ENCODE assay signal across 1 cellular context in genomic region chr12:89540586-89540985, GRCh38.
A peak's percentile ranks its signal among the peaks of the same experiment; 100 is the strongest.
TF ChIP-seq lines count a peak whose summit lies in the region.

No MANE protein-coding gene starts in this region.

TF ChIP-seq in K562, 482 proteins besides CTCF, POLR2A, EP300 and RAD21 (continued from another document and continues in another):
- TF ChIP-seq, protein P1, sequence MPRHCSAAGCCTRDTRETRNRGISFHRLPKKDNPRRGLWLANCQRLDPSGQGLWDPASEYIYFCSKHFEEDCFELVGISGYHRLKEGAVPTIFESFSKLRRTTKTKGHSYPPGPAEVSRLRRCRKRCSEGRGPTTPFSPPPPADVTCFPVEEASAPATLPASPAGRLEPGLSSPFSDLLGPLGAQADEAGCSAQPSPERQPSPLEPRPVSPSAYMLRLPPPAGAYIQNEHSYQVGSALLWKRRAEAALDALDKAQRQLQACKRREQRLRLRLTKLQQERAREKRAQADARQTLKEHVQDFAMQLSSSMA (CRISPR knock-in tag; IDR thresholded peaks at IDR 0.05): no peak
- TF ChIP-seq, protein P2, sequence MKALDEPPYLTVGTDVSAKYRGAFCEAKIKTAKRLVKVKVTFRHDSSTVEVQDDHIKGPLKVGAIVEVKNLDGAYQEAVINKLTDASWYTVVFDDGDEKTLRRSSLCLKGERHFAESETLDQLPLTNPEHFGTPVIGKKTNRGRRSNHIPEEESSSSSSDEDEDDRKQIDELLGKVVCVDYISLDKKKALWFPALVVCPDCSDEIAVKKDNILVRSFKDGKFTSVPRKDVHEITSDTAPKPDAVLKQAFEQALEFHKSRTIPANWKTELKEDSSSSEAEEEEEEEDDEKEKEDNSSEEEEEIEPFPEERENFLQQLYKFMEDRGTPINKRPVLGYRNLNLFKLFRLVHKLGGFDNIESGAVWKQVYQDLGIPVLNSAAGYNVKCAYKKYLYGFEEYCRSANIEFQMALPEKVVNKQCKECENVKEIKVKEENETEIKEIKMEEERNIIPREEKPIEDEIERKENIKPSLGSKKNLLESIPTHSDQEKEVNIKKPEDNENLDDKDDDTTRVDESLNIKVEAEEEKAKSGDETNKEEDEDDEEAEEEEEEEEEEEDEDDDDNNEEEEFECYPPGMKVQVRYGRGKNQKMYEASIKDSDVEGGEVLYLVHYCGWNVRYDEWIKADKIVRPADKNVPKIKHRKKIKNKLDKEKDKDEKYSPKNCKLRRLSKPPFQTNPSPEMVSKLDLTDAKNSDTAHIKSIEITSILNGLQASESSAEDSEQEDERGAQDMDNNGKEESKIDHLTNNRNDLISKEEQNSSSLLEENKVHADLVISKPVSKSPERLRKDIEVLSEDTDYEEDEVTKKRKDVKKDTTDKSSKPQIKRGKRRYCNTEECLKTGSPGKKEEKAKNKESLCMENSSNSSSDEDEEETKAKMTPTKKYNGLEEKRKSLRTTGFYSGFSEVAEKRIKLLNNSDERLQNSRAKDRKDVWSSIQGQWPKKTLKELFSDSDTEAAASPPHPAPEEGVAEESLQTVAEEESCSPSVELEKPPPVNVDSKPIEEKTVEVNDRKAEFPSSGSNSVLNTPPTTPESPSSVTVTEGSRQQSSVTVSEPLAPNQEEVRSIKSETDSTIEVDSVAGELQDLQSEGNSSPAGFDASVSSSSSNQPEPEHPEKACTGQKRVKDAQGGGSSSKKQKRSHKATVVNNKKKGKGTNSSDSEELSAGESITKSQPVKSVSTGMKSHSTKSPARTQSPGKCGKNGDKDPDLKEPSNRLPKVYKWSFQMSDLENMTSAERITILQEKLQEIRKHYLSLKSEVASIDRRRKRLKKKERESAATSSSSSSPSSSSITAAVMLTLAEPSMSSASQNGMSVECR (CRISPR knock-in tag; IDR thresholded peaks at IDR 0.05): no peak
- peak in 1 of 2 experiments; percentile 66; a peak in 2 of 4 replicates for TF ChIP-seq MNT (conservative IDR thresholded peaks at IDR 0.05)
- TF ChIP-seq ZNF668 (CRISPR knock-in tag; IDR thresholded peaks at IDR 0.05): no peak
- no peak for TF ChIP-seq ZHX1 (conservative IDR thresholded peaks at IDR 0.05; ENCODE audit: low read length)
- TF ChIP-seq, protein P3, sequence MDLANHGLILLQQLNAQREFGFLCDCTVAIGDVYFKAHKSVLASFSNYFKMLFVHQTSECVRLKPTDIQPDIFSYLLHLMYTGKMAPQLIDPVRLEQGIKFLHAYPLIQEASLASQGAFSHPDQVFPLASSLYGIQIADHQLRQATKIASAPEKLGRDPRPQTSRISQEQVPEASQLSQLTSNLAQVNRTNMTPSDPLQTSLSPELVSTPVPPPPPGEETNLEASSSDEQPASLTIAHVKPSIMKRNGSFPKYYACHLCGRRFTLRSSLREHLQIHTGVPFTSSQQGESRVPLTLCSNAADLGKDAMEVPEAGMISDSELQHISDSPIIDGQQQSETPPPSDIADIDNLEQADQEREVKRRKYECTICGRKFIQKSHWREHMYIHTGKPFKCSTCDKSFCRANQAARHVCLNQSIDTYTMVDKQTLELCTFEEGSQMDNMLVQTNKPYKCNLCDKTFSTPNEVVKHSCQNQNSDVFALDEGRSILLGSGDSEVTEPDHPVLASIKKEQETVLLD (IDR thresholded peaks at IDR 0.05): no peak
- TF ChIP-seq DACH1 (IDR thresholded peaks at IDR 0.05; ENCODE audit: partially characterized antibody): no peak
- TF ChIP-seq AFF1 (IDR thresholded peaks at IDR 0.05; ENCODE audit: low read depth in 1 of 2, partially characterized antibody in 2 of 2): peak in 1 of 2 experiments; percentile 46
- TF ChIP-seq BRCA1 (IDR thresholded peaks at IDR 0.05): no peak
- TF ChIP-seq BRCA1 (CRISPR knock-in tag; IDR thresholded peaks at IDR 0.05): no peak
- no peak for TF ChIP-seq RBM22 (IDR thresholded peaks at IDR 0.05; ENCODE audit: low read depth, low read length, poor library complexity, severe bottlenecking)
- TF ChIP-seq, protein P4, sequence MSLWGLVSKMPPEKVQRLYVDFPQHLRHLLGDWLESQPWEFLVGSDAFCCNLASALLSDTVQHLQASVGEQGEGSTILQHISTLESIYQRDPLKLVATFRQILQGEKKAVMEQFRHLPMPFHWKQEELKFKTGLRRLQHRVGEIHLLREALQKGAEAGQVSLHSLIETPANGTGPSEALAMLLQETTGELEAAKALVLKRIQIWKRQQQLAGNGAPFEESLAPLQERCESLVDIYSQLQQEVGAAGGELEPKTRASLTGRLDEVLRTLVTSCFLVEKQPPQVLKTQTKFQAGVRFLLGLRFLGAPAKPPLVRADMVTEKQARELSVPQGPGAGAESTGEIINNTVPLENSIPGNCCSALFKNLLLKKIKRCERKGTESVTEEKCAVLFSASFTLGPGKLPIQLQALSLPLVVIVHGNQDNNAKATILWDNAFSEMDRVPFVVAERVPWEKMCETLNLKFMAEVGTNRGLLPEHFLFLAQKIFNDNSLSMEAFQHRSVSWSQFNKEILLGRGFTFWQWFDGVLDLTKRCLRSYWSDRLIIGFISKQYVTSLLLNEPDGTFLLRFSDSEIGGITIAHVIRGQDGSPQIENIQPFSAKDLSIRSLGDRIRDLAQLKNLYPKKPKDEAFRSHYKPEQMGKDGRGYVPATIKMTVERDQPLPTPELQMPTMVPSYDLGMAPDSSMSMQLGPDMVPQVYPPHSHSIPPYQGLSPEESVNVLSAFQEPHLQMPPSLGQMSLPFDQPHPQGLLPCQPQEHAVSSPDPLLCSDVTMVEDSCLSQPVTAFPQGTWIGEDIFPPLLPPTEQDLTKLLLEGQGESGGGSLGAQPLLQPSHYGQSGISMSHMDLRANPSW (CRISPR knock-in tag; IDR thresholded peaks at IDR 0.05): no peak
- no peak for TF ChIP-seq SRSF1 (IDR thresholded peaks at IDR 0.05; ENCODE audit: low read depth, low read length)
- TF ChIP-seq, protein P5, sequence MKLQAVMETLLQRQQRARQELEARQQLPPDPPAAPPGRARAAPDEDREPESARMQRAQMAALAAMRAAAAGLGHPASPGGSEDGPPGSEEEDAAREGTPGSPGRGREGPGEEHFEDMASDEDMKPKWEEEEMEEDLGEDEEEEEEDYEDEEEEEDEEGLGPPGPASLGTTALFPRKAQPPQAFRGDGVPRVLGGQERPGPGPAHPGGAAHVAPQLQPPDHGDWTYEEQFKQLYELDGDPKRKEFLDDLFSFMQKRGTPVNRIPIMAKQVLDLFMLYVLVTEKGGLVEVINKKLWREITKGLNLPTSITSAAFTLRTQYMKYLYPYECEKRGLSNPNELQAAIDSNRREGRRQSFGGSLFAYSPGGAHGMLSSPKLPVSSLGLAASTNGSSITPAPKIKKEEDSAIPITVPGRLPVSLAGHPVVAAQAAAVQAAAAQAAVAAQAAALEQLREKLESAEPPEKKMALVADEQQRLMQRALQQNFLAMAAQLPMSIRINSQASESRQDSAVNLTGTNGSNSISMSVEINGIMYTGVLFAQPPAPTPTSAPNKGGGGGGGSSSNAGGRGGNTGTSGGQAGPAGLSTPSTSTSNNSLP (IDR thresholded peaks at IDR 0.05; ENCODE audit: borderline replicate concordance, low read depth, low read length): peak; percentile 66; the same call in 1 of the 2 replicates
- TF ChIP-seq ZNF445 (CRISPR knock-in tag; IDR thresholded peaks at IDR 0.05; ENCODE audit: low read depth): no peak
- peak; percentile 22; the same call in 1 of the 2 replicates for TF ChIP-seq EP400 (IDR thresholded peaks at IDR 0.05)
- TF ChIP-seq, protein P6, sequence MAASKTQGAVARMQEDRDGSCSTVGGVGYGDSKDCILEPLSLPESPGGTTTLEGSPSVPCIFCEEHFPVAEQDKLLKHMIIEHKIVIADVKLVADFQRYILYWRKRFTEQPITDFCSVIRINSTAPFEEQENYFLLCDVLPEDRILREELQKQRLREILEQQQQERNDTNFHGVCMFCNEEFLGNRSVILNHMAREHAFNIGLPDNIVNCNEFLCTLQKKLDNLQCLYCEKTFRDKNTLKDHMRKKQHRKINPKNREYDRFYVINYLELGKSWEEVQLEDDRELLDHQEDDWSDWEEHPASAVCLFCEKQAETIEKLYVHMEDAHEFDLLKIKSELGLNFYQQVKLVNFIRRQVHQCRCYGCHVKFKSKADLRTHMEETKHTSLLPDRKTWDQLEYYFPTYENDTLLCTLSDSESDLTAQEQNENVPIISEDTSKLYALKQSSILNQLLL (CRISPR knock-in tag; IDR thresholded peaks at IDR 0.05; ENCODE audit: borderline replicate concordance): no peak
- TF ChIP-seq EWSR1 (IDR thresholded peaks at IDR 0.05; ENCODE audit: borderline replicate concordance, low read depth, partially characterized antibody): no peak
- no peak for TF ChIP-seq KDM4B (IDR thresholded peaks at IDR 0.05; ENCODE audit: borderline replicate concordance in 2 of 2, low read depth in 1 of 2)
- TF ChIP-seq MCM2 (IDR thresholded peaks at IDR 0.05; ENCODE audit: low read depth): no peak
- TF ChIP-seq ZNF324 (CRISPR knock-in tag; IDR thresholded peaks at IDR 0.05): no peak
- no peak for TF ChIP-seq HMGN3 (IDR thresholded peaks at IDR 0.05; ENCODE audit: borderline replicate concordance, extremely low read depth, insufficient read length, low read depth, low read length)
- peak; percentile 94 for TF ChIP-seq SMARCE1 (IDR thresholded peaks at IDR 0.05)
- no peak for TF ChIP-seq IRF9 (tag; IDR thresholded peaks at IDR 0.05)
- TF ChIP-seq IFI16 (CRISPR knock-in tag; IDR thresholded peaks at IDR 0.05): no peak
- TF ChIP-seq, protein P7, sequence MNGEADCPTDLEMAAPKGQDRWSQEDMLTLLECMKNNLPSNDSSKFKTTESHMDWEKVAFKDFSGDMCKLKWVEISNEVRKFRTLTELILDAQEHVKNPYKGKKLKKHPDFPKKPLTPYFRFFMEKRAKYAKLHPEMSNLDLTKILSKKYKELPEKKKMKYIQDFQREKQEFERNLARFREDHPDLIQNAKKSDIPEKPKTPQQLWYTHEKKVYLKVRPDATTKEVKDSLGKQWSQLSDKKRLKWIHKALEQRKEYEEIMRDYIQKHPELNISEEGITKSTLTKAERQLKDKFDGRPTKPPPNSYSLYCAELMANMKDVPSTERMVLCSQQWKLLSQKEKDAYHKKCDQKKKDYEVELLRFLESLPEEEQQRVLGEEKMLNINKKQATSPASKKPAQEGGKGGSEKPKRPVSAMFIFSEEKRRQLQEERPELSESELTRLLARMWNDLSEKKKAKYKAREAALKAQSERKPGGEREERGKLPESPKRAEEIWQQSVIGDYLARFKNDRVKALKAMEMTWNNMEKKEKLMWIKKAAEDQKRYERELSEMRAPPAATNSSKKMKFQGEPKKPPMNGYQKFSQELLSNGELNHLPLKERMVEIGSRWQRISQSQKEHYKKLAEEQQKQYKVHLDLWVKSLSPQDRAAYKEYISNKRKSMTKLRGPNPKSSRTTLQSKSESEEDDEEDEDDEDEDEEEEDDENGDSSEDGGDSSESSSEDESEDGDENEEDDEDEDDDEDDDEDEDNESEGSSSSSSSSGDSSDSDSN (IDR thresholded peaks at IDR 0.05; ENCODE audit: borderline replicate concordance in 1 of 2, low read depth in 2 of 2, low read length in 2 of 2): peak in 1 of 2 experiments; percentile 32; a peak in 1 of 4 replicates
- TF ChIP-seq PCBP1 (IDR thresholded peaks at IDR 0.05; ENCODE audit: low read depth, low read length, poor library complexity, severe bottlenecking): no peak
